ENCODE assay signal across 12 cellular contexts in genomic region chr2:173427887-173428683, GRCh38.
DNase-seq lines count a peak whose midpoint lies in the region; TF ChIP-seq lines count a peak whose summit lies in the region.
"Had no signal": no experiment of that assay in that cellular context is flagged by ENCODE, and none has a peak within 500 bp of the region (broad histone marks: within the 10 kb centered on the region; RNA-seq: fewer than 3 reads in every experiment).

No MANE protein-coding gene starts in this region.

- TF ChIP-seq RAD21 in Ishikawa (IDR thresholded peaks at IDR 0.05; ENCODE audit: low read depth): no peak

- TF ChIP-seq EP300 in Ishikawa (IDR thresholded peaks at IDR 0.05; ENCODE audit: borderline replicate concordance): no peak

- H3K36me3 ChIP-seq in brain microvascular endothelial cell (replicated peaks) (no peaks in the 10 kb centered on the region), kidney epithelial cell (ENCODE audit: control insufficient read depth, insufficient read depth, low read length) (no peaks in the 10 kb centered on the region), WERI-Rb-1 (no peaks in the 10 kb centered on the region)

- DNase-seq in AG08396 (ENCODE audit: low spot score) (peak; percentile 15), brain microvascular endothelial cell (peak; percentile 56), kidney epithelial cell (ENCODE audit: low read depth) (peak; percentile 21), WERI-Rb-1 (no peak), NCI-H1436 treated with DMSO at 0.1 percent for 48 hours (lab: John Stamatoyannopoulos, UW) (no peak), NCI-H2081 (lab: John Stamatoyannopoulos, UW) (no peak), NCI-H2196 treated with DMSO at 0.1 percent for 48 hours (lab: John Stamatoyannopoulos, UW; ENCODE audit: unreplicated experiment) (no peak)
- DNase-seq: midbrain; NCI-H1048; NK-92 treated with Interleukin-12 subunit alpha and Interleukin-12 subunit beta, amount 100 ng/mL, for 24 hours; stimulated activated CD8-positive, alpha-beta memory T cell treated with anti-CD3 and anti-CD28 coated beads, Interleukin-4, amount 100 ng/mL, for 48 hours had no signal

- H3K27ac ChIP-seq in brain microvascular endothelial cell: no peak overlapping the region
- H3K27ac ChIP-seq in WERI-Rb-1: no peak overlapping the region

- H3K27me3 ChIP-seq in brain microvascular endothelial cell (replicated peaks): no peaks in the 10 kb centered on the region
- no peaks in the 10 kb centered on the region for H3K27me3 ChIP-seq in kidney epithelial cell (ENCODE audit: control insufficient read depth, insufficient read depth, low read length)
- no peaks in the 10 kb centered on the region for H3K27me3 ChIP-seq in WERI-Rb-1 (ENCODE audit: insufficient read depth, low read depth, severe bottlenecking)

- TF ChIP-seq CTCF in brain microvascular endothelial cell (IDR thresholded peaks at IDR 0.05; ENCODE audit: low read depth, low read length, missing control alignments) (no peak), kidney epithelial cell (IDR thresholded peaks at IDR 0.05; ENCODE audit: insufficient read depth, low read length, poor library complexity, severe bottlenecking) (no peak), WERI-Rb-1 (IDR thresholded peaks at IDR 0.05; ENCODE audit: low read depth, low read length) (no peak)

- H3K4me3 ChIP-seq in brain microvascular endothelial cell (ENCODE audit: low read depth, low read length): no peak overlapping the region
- no peak overlapping the region for H3K4me3 ChIP-seq in kidney epithelial cell (ENCODE audit: low read depth, low read length)
- no peak overlapping the region for H3K4me3 ChIP-seq in WERI-Rb-1 (ENCODE audit: low read depth, low read length)

- in situ Hi-C loops in brain microvascular endothelial cell (cut with HindIII; ENCODE audit: low pct_ligation_motif_present, low sequenced_read_pairs): no loop called here

- H3K9me3 ChIP-seq in WERI-Rb-1 (ENCODE audit: severe bottlenecking): peaks cover 5% of the 10 kb centered on the region

TF ChIP-seq in Ishikawa, 13 proteins besides CTCF, POLR2A, EP300 and RAD21:
- TF ChIP-seq, protein P1, sequence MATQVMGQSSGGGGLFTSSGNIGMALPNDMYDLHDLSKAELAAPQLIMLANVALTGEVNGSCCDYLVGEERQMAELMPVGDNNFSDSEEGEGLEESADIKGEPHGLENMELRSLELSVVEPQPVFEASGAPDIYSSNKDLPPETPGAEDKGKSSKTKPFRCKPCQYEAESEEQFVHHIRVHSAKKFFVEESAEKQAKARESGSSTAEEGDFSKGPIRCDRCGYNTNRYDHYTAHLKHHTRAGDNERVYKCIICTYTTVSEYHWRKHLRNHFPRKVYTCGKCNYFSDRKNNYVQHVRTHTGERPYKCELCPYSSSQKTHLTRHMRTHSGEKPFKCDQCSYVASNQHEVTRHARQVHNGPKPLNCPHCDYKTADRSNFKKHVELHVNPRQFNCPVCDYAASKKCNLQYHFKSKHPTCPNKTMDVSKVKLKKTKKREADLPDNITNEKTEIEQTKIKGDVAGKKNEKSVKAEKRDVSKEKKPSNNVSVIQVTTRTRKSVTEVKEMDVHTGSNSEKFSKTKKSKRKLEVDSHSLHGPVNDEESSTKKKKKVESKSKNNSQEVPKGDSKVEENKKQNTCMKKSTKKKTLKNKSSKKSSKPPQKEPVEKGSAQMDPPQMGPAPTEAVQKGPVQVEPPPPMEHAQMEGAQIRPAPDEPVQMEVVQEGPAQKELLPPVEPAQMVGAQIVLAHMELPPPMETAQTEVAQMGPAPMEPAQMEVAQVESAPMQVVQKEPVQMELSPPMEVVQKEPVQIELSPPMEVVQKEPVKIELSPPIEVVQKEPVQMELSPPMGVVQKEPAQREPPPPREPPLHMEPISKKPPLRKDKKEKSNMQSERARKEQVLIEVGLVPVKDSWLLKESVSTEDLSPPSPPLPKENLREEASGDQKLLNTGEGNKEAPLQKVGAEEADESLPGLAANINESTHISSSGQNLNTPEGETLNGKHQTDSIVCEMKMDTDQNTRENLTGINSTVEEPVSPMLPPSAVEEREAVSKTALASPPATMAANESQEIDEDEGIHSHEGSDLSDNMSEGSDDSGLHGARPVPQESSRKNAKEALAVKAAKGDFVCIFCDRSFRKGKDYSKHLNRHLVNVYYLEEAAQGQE (IDR thresholded peaks at IDR 0.05; ENCODE audit: low read depth): no peak
- TF ChIP-seq TEAD4 (IDR thresholded peaks at IDR 0.05): peak; percentile 65
- no peak for TF ChIP-seq CREB1 (IDR thresholded peaks at IDR 0.05; ENCODE audit: low read depth)
- TF ChIP-seq NFIC (IDR thresholded peaks at IDR 0.05): peak; percentile 29; the same call in 1 of the 2 replicates

Comparison
In these comparisons a context has a peak if more than half of its experiments do, and no peak if none do; other contexts are left out.
1. DNase-seq: peak in AG08396 (single experiment), brain microvascular endothelial cell (single experiment) and kidney epithelial cell (single experiment); none in WERI-Rb-1 (single experiment), NCI-H1436 treated with DMSO at 0.1 percent for 48 hours (single experiment), NCI-H2081 (0 of 2) and NCI-H2196 treated with DMSO at 0.1 percent for 48 hours (single experiment).